7 cellular contexts compared by ENCODE assay signal in the genomic region with DNA sequence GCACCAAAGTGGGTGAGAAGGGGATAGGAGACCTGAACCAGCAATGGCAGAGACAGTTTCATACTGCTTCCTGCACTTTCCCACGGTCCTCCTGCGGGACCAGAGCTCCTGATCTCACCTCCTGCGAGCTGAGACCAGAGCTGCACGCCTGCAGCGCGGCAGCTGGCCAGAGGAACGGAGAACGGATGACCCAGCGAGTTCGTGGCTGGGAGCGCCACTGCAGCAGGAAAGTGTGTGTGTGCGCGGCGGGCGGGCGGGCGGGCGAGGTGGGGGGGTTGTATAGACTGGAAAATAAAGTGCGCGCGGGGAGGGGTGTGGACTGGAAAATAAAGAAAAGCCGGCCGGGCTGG. TPM values are rescaled to one million over a fixed set of nuclear protein-coding genes. Genes with fewer than 3 reads are reported as not detected.
DNase-seq lines count a peak whose midpoint lies in the region; ATAC-seq and TF ChIP-seq lines count a peak whose summit lies in the region.

No MANE protein-coding gene starts in this region.

- peaks cover 11% of the 10 kb centered on the region for H3K27me3 ChIP-seq in hepatocyte

- ATAC-seq in GM21529 (IDR thresholded peaks at IDR 0.05; ENCODE audit: unreplicated experiment) (peak; percentile 25), activated B cell treated with CpG ODN at 0.5 μM for 24 hours (ENCODE audit: low read depth) (no peak), HG03469 (IDR thresholded peaks at IDR 0.05; ENCODE audit: unreplicated experiment) (no peak)

- no peak for DNase-seq in activated B cell treated with CpG ODN at 0.5 μM for 24 hours
- DNase-seq in hepatocyte (ENCODE audit: low spot score): peak; percentile 5
- DNase-seq in skeletal muscle cell (ENCODE audit: low read depth): no peak
- DNase-seq in MV-4-11 (lab: John Stamatoyannopoulos, UW): no peak
- no peak for DNase-seq in HPDE6-E6E7 (ENCODE audit: extremely low spot score)

- peaks cover 8% of the 10 kb centered on the region for H3K27me3 Mint-ChIP-seq in activated B cell treated with CpG ODN at 0.5 μM for 24 hours

- no peak overlapping the region for H3K27ac ChIP-seq in hepatocyte

- no peaks in the 10 kb centered on the region for H3K79me2 ChIP-seq in hepatocyte

- H3K36me3 ChIP-seq in hepatocyte (replicated peaks; ENCODE audit: insufficient read depth, low read depth): no peaks in the 10 kb centered on the region

- H2AFZ ChIP-seq in hepatocyte: no peak overlapping the region

- 22% methylated on average over 13 of the region's 23 CpGs for WGBS in hepatocyte (ENCODE audit: low lambda C conversion rate, missing lambda C conversion rate)

- H3K4me1 ChIP-seq in hepatocyte (ENCODE audit: insufficient read depth): no peaks in the 10 kb centered on the region

- peaks cover 7% of the 10 kb centered on the region for H3K4me1 Mint-ChIP-seq in activated B cell treated with CpG ODN at 0.5 μM for 24 hours

- H3K4me2 ChIP-seq in hepatocyte: peak overlapping the region; percentile 80

- H3K4me3 ChIP-seq in hepatocyte (no peak overlapping the region), skeletal muscle cell (ENCODE audit: low read depth, low read length) (peak overlapping the region; percentile 42)

- H3K9me3 ChIP-seq in hepatocyte (ENCODE audit: low read depth): no peaks in the 10 kb centered on the region

- no peaks in the 10 kb centered on the region for H3K9me2 ChIP-seq in hepatocyte (replicated peaks; ENCODE audit: insufficient read depth)

- intact Hi-C loops in activated B cell treated with CpG ODN at 0.5 μM for 24 hours (cut with micrococcal nuclease): no loop called here

- H3K4me3 Mint-ChIP-seq in activated B cell treated with CpG ODN at 0.5 μM for 24 hours: peak overlapping the region; percentile 38

- CTCF ChIA-PET in activated B cell treated with CpG ODN at 0.5 μM for 24 hours (lab: Charles Lee): no interaction called here

- H4K20me1 ChIP-seq in hepatocyte (ENCODE audit: insufficient read depth, poor library complexity, severe bottlenecking): no peaks in the 10 kb centered on the region

- no peaks in the 10 kb centered on the region for H3K36me3 Mint-ChIP-seq in activated B cell treated with CpG ODN at 0.5 μM for 24 hours (ENCODE audit: low read depth)

- POLR2A ChIA-PET in activated B cell treated with CpG ODN at 0.5 μM for 24 hours (lab: Charles Lee): no interaction called here

- H3K9me3 Mint-ChIP-seq in activated B cell treated with CpG ODN at 0.5 μM for 24 hours: no peaks in the 10 kb centered on the region

- H3K27ac Mint-ChIP-seq in activated B cell treated with CpG ODN at 0.5 μM for 24 hours: no peak overlapping the region

- TF ChIP-seq CTCF in activated B cell treated with CpG ODN at 0.5 μM for 24 hours (IDR thresholded peaks at IDR 0.05) (no peak), hepatocyte (IDR thresholded peaks at IDR 0.05; ENCODE audit: poor library complexity) (no peak)

RNA-seq across cellular contexts. Expression of a gene that starts 16.5 kb away (rescaled TPM):
- 0.39 and 0.75 TPM in 2 replicates for total RNA-seq in activated B cell treated with CpG ODN at 0.5 μM for 24 hours
- total RNA-seq in hepatocyte: 0.13 TPM in 1 of 2 replicates, not detected in the other
- polyA plus RNA-seq in hepatocyte: not detected in 2 replicates
